ENCODE assay signal across 1 cellular context in the genomic region with DNA sequence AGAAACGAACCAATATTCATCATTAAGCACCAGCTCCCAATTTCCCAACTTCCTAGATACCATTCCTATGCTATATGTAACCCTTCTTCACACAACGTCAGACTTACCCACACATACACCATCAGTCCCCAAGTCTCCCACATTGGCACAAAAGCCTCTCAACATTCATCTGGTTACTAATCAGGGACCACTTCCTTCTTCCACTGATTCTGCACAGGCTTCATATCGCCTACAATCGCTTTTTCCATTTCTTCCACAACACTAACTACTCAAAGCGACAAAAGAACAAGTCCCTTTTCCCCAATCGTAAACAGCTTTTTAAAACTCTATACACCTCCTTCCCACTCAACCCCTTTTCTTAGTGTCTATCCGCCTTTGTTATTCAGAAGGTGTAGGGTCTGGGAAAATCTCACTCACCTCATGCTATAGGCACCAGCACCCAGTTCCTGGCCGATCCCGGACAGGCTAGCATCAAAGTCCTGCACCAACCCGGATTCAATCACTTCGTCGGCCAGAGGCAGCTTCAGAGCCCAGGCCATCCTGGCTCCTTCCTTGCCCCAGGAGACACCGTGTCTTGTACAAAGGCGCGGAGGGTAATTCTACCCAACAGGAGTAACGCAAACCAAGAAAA.
TF ChIP-seq lines count a peak whose summit lies in the region.

No MANE protein-coding gene starts in this region.

TF ChIP-seq in liver, 16 proteins besides CTCF, POLR2A, EP300 and RAD21 (continued from another document):
- TF ChIP-seq, protein P1, sequence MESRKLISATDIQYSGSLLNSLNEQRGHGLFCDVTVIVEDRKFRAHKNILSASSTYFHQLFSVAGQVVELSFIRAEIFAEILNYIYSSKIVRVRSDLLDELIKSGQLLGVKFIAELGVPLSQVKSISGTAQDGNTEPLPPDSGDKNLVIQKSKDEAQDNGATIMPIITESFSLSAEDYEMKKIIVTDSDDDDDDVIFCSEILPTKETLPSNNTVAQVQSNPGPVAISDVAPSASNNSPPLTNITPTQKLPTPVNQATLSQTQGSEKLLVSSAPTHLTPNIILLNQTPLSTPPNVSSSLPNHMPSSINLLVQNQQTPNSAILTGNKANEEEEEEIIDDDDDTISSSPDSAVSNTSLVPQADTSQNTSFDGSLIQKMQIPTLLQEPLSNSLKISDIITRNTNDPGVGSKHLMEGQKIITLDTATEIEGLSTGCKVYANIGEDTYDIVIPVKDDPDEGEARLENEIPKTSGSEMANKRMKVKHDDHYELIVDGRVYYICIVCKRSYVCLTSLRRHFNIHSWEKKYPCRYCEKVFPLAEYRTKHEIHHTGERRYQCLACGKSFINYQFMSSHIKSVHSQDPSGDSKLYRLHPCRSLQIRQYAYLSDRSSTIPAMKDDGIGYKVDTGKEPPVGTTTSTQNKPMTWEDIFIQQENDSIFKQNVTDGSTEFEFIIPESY (IDR thresholded peaks at IDR 0.05), result no peak
- TF ChIP-seq SP1 (IDR thresholded peaks at IDR 0.05), result no peak
- TF ChIP-seq HNF4A (conservative IDR thresholded peaks at IDR 0.05), result no peak
- no peak for TF ChIP-seq YY1 (IDR thresholded peaks at IDR 0.05)
- no peak for TF ChIP-seq FOXA1 (IDR thresholded peaks at IDR 0.05)
- no peak for TF ChIP-seq JUND (IDR thresholded peaks at IDR 0.05)
